ENCODE assay signal across 9 cellular contexts in genomic region chr3:5750874-5751273, GRCh38.
"Had no signal": no experiment of that assay in that cellular context is flagged by ENCODE, and none has a peak within 500 bp of the region (broad histone marks: within the 10 kb centered on the region; RNA-seq: fewer than 3 reads in every experiment).

No MANE protein-coding gene starts in this region.

- H2AFZ ChIP-seq: GM23338 had no signal

- DNase-seq: H9, HCEC 1CT, Karpas-422, KBM-7 had no signal

- H3K4me2 ChIP-seq: GM23338, KMS-11 had no signal

- H3K9ac ChIP-seq: KMS-11 had no signal

- FAIRE-seq: H1, H54, HTR-8/SVneo had no signal

- ATAC-seq: GM23338 had no signal

- H3K4me3 ChIP-seq: GM23338 had no signal

- H3K27ac ChIP-seq: KMS-11 had no signal
